12 cellular contexts compared by ENCODE assay signal in genomic region chr10:97023401-97024180, GRCh38.
DNase-seq lines count a peak whose midpoint lies in the region; ATAC-seq and TF ChIP-seq lines count a peak whose summit lies in the region.
"Had no signal": no experiment of that assay in that cellular context is flagged by ENCODE, and none has a peak within 500 bp of the region (broad histone marks: within the 10 kb centered on the region; RNA-seq: fewer than 3 reads in every experiment).

No MANE protein-coding gene starts in this region.

- H3K27me3 Mint-ChIP-seq in HFFc6 (ENCODE audit: insufficient read depth): no peaks in the 10 kb centered on the region; the same call in 1 of the 2 replicates
- H3K27me3 Mint-ChIP-seq in stimulated activated naive B cell treated with anti-CD40 and anti-IgM and Interleukin-4, amounts not matched to agents 10 μg/mL and 1 μg/mL and 100 μg/mL, for 72 hours: peaks cover 0 to 6% of the 10 kb centered on the region in 2 donors
- H3K27me3 Mint-ChIP-seq in activated CD4-positive, alpha-beta T cell treated with anti-CD3 and anti-CD28 coated beads, Interleukin-2, amount 10 ng/mL, durations not matched to agents 24 days and 14 days: peaks cover 4% of the 10 kb centered on the region

- intact Hi-C loops in activated CD4-positive, alpha-beta T cell treated with anti-CD3 and anti-CD28 coated beads, Interleukin-2, amount 10 ng/mL, durations not matched to agents 24 days and 14 days (cut with micrococcal nuclease): loop anchor here (2.0 to 10.0 kb wide), 2 partner anchors 259 to 649 kb away; no protein-coding TSS in a partner anchor

- peaks cover 10% of the 10 kb centered on the region for H3K36me3 Mint-ChIP-seq in HFFc6 (ENCODE audit: low read depth)
- H3K36me3 Mint-ChIP-seq in stimulated activated naive B cell treated with anti-CD40 and anti-IgM and Interleukin-4, amounts not matched to agents 10 μg/mL and 1 μg/mL and 100 μg/mL, for 72 hours: no peaks in the 10 kb centered on the region
- H3K36me3 Mint-ChIP-seq in activated CD4-positive, alpha-beta T cell treated with anti-CD3 and anti-CD28 coated beads, Interleukin-2, amount 10 ng/mL, durations not matched to agents 24 days and 14 days (ENCODE audit: low read depth): no peaks in the 10 kb centered on the region

- H3K4me1 Mint-ChIP-seq in HFFc6 (ENCODE audit: low read depth): peaks cover 44% of the 10 kb centered on the region
- H3K4me1 Mint-ChIP-seq in stimulated activated naive B cell treated with anti-CD40 and anti-IgM and Interleukin-4, amounts not matched to agents 10 μg/mL and 1 μg/mL and 100 μg/mL, for 72 hours: peaks cover 10 to 25% of the 10 kb centered on the region in 2 donors
- peaks cover 6% of the 10 kb centered on the region for H3K4me1 Mint-ChIP-seq in activated CD4-positive, alpha-beta T cell treated with anti-CD3 and anti-CD28 coated beads, Interleukin-2, amount 10 ng/mL, durations not matched to agents 24 days and 14 days

- peak overlapping the region; percentile 93 for H3K27ac Mint-ChIP-seq in HFFc6
- no peak overlapping the region for H3K27ac Mint-ChIP-seq in stimulated activated naive B cell treated with anti-CD40 and anti-IgM and Interleukin-4, amounts not matched to agents 10 μg/mL and 1 μg/mL and 100 μg/mL, for 72 hours
- no peak overlapping the region for H3K27ac Mint-ChIP-seq in activated CD4-positive, alpha-beta T cell treated with anti-CD3 and anti-CD28 coated beads, Interleukin-2, amount 10 ng/mL, durations not matched to agents 24 days and 14 days
- H3K27ac Mint-ChIP-seq: activated CD8-positive, alpha-beta T cell treated with anti-CD3 and anti-CD28 coated beads, Interleukin-2, amount 10 ng/mL, durations not matched to agents 7 days and 5 days had no signal

- H3K27ac ChIP-seq in VCaP: peak overlapping the region; percentile 51

- TF ChIP-seq CTCF in HFFc6 (IDR thresholded peaks at IDR 0.05): no peak
- TF ChIP-seq CTCF in VCaP (conservative IDR thresholded peaks at IDR 0.05): no peak
- TF ChIP-seq CTCF in fibroblast of the aortic adventitia (IDR thresholded peaks at IDR 0.05; ENCODE audit: insufficient read depth, low read length): no peak

- peaks cover 9% of the 10 kb centered on the region for H3K9me3 Mint-ChIP-seq in HFFc6
- H3K9me3 Mint-ChIP-seq in stimulated activated naive B cell treated with anti-CD40 and anti-IgM and Interleukin-4, amounts not matched to agents 10 μg/mL and 1 μg/mL and 100 μg/mL, for 72 hours: no peaks in the 10 kb centered on the region
- H3K9me3 Mint-ChIP-seq in activated CD4-positive, alpha-beta T cell treated with anti-CD3 and anti-CD28 coated beads, Interleukin-2, amount 10 ng/mL, durations not matched to agents 24 days and 14 days: no peaks in the 10 kb centered on the region

- ATAC-seq in stimulated activated naive B cell treated with anti-CD40 and anti-IgM and Interleukin-4, amounts not matched to agents 10 μg/mL and 1 μg/mL and 100 μg/mL, for 72 hours (replicated peaks): no peak
- ATAC-seq in GM21737 (IDR thresholded peaks at IDR 0.05; ENCODE audit: unreplicated experiment): no peak
- ATAC-seq: activated CD8-positive, alpha-beta T cell treated with anti-CD3 and anti-CD28 coated beads, Interleukin-2, amount 10 ng/mL, durations not matched to agents 7 days and 5 days had no signal

- DNase-seq in HFFc6: no peak
- DNase-seq in fibroblast of the aortic adventitia (ENCODE audit: low read depth): peak; percentile 50
- DNase-seq in stimulated activated naive B cell treated with anti-CD40 and anti-IgM and Interleukin-4, amounts not matched to agents 10 μg/mL and 1 μg/mL and 100 μg/mL, for 72 hours: no peak
- no peak for DNase-seq in NCI-H1048 (lab: John Stamatoyannopoulos, UW)
- DNase-seq in activated CD4-positive, alpha-beta T cell treated with anti-CD3 and anti-CD28 coated beads, Interleukin-2, amount 10 ng/mL, durations not matched to agents 24 days and 14 days: no peak
- DNase-seq: activated CD8-positive, alpha-beta T cell treated with anti-CD3 and anti-CD28 coated beads, Interleukin-2, amount 10 ng/mL, durations not matched to agents 7 days and 5 days; activated gamma-delta T cell; GDM1; NCI-H1417 treated with DMSO at 0.1 percent for 48 hours; retina had no signal

- H3K4me3 ChIP-seq in fibroblast of the aortic adventitia (ENCODE audit: low read depth, low read length): peak overlapping the region; percentile 46

- peak overlapping the region; percentile 79 for H3K4me3 Mint-ChIP-seq in HFFc6
- H3K4me3 Mint-ChIP-seq in stimulated activated naive B cell treated with anti-CD40 and anti-IgM and Interleukin-4, amounts not matched to agents 10 μg/mL and 1 μg/mL and 100 μg/mL, for 72 hours: peak overlapping the region; percentile 46 to 67
- H3K4me3 Mint-ChIP-seq in activated CD4-positive, alpha-beta T cell treated with anti-CD3 and anti-CD28 coated beads, Interleukin-2, amount 10 ng/mL, durations not matched to agents 24 days and 14 days: no peak overlapping the region
- H3K4me3 Mint-ChIP-seq: activated CD8-positive, alpha-beta T cell treated with anti-CD3 and anti-CD28 coated beads, Interleukin-2, amount 10 ng/mL, durations not matched to agents 7 days and 5 days had no signal
